1 cellular context compared by ENCODE assay signal in genomic region chr4:87130985-87131753, GRCh38.
TF ChIP-seq lines count a peak whose summit lies in the region.

No MANE protein-coding gene starts in this region.

TF ChIP-seq in GM23338, 12 proteins besides CTCF, POLR2A, EP300 and RAD21 (continued from another document):
- TF ChIP-seq ZNF462 (CRISPR knock-in tag; IDR thresholded peaks at IDR 0.05) (no peak), ETS1 (IDR thresholded peaks at IDR 0.05) (no peak), REST (IDR thresholded peaks at IDR 0.05; ENCODE audit: unreplicated experiment) (no peak), CREB1 (CRISPR knock-in tag; IDR thresholded peaks at IDR 0.05; ENCODE audit: low read depth) (no peak), ZNF114 (CRISPR knock-in tag; IDR thresholded peaks at IDR 0.05) (no peak)
TF ChIP-seq in GM23338: peak in this region for 0.
